Comparison of ENCODE assay signal across 16 cellular contexts in the genomic region with DNA sequence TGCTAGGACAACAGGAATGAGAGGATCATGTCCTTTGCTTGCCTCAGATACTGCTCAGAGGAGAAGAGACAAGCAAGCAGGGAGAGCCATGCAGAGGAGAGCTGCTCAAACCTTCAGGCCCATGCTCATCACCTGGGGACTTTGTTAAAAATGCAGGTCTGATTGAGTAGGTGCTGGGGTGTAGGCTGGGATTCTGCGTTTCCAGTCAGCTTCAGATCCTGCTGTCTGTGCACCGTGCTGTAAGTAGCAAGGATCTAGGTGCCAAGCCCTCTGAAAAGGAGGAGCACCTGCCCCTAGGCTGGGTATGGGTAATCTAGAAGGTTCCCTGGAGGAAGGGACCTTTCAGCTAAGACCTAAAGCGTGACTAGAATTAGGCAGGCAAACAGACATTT. TPM values are rescaled to one million over a fixed set of nuclear protein-coding genes. Genes with fewer than 3 reads are reported as not detected.
DNase-seq lines count a peak whose midpoint lies in the region; ATAC-seq and TF ChIP-seq lines count a peak whose summit lies in the region.
"Had no signal": no experiment of that assay in that cellular context is flagged by ENCODE, and none has a peak within 500 bp of the region (broad histone marks: within the 10 kb centered on the region; RNA-seq: fewer than 3 reads in every experiment).

No MANE protein-coding gene starts in this region.

- no peak overlapping the region for H2AK5ac ChIP-seq in trophoblast cell (ENCODE audit: low read length)

- H3K4me3 ChIP-seq in PC-9 (no peak overlapping the region), gastroesophageal sphincter (no peak overlapping the region), trophoblast cell (ENCODE audit: low read depth, low read length) (no peak overlapping the region), right atrium auricular region (no peak overlapping the region)
- H3K4me3 ChIP-seq: dorsolateral prefrontal cortex, spleen had no signal

- no TSS peak for BruUV-seq in PC-9 (replicated peaks; lab: Mats Ljungman, UMichigan)

- no peak overlapping the region for H2AFZ ChIP-seq in PC-9
- no peak overlapping the region for H2AFZ ChIP-seq in trophoblast cell (ENCODE audit: insufficient read depth, low read length, poor library complexity)

- H3K23ac ChIP-seq in trophoblast cell (ENCODE audit: low read length): no peak overlapping the region

- CTCF ChIA-PET in PC-9 (lab: Charles Lee): no interaction called here

- TF ChIP-seq CTCF in 22Rv1 (IDR thresholded peaks at IDR 0.05) (no peak), PC-9 (conservative IDR thresholded peaks at IDR 0.05) (no peak), gastroesophageal sphincter (IDR thresholded peaks at IDR 0.05) (no peak), right atrium auricular region (IDR thresholded peaks at IDR 0.05) (no peak)

- no peak overlapping the region for H3K18ac ChIP-seq in trophoblast cell (ENCODE audit: low read length)

- DNase-seq in PC-9 (no peak), trophoblast cell (peak in 1 of 2 donors; percentile 10), NCI-H1105 (lab: John Stamatoyannopoulos, UW) (no peak), CD1c-positive myeloid dendritic cell (ENCODE audit: extremely low spot score) (no peak), GOT3 (lab: John Stamatoyannopoulos, UW) (no peak), right atrium auricular region (ENCODE audit: low spot score) (no peak)
- DNase-seq: C1 segment of cervical spinal cord; DMS79; dorsolateral prefrontal cortex; NCI-H1694 treated with DMSO at 0.1 percent for 48 hours; NCI-H446; spleen; stimulated activated CD8-positive, alpha-beta memory T cell treated with anti-CD3 and anti-CD28 coated beads, Interleukin-4, amount 100 ng/mL, for 48 hours; WERI-Rb-1 had no signal

- H3K36me3 ChIP-seq in PC-9 (ENCODE audit: low read depth) (no peaks in the 10 kb centered on the region), gastroesophageal sphincter (no peaks in the 10 kb centered on the region), trophoblast cell (ENCODE audit: control insufficient read depth in 1 of 2, insufficient read depth in 2 of 2, low read length in 2 of 2) (peaks cover 0 to 3% of the 10 kb centered on the region in 2 experiments), right atrium auricular region (no peaks in the 10 kb centered on the region)
- H3K36me3 ChIP-seq: spleen, WERI-Rb-1 had no signal

- no peak overlapping the region for H2BK12ac ChIP-seq in trophoblast cell (ENCODE audit: low read length)

- H4K8ac ChIP-seq in trophoblast cell (ENCODE audit: low read depth, low read length): no peak overlapping the region

- H3K14ac ChIP-seq in trophoblast cell (ENCODE audit: low read length): no peak overlapping the region

- H2BK5ac ChIP-seq in trophoblast cell (ENCODE audit: low read depth, low read length, poor library complexity): no peak overlapping the region

- WGBS in gastroesophageal sphincter (ENCODE audit: low coverage in 1 of 2), 2 donors: 66 to 100% methylated on average over 1 to 2 of the region's 3 CpGs
- no CpG with 5 or more reads among the region's 3 CpGs for WGBS in trophoblast cell (ENCODE audit: extremely low coverage, insufficient coverage, insufficient read length)

- H3K79me2 ChIP-seq in PC-9 (ENCODE audit: low read depth) (peaks cover 100% of the 10 kb centered on the region), trophoblast cell (ENCODE audit: control insufficient read depth, insufficient read depth, low read length, poor library complexity) (peaks cover 34% of the 10 kb centered on the region)

- H3K9me3 ChIP-seq in PC-9 (ENCODE audit: insufficient read depth, low read depth): no peaks in the 10 kb centered on the region
- no peaks in the 10 kb centered on the region for H3K9me3 ChIP-seq in gastroesophageal sphincter
- H3K9me3 ChIP-seq in trophoblast cell (ENCODE audit: insufficient read depth, low read depth, low read length): no peaks in the 10 kb centered on the region
- no peaks in the 10 kb centered on the region for H3K9me3 ChIP-seq in right atrium auricular region
- H3K9me3 ChIP-seq: spleen had no signal

- no peak for TF ChIP-seq POLR2A in gastroesophageal sphincter (IDR thresholded peaks at IDR 0.05)

- H2BK120ac ChIP-seq in trophoblast cell (ENCODE audit: insufficient read depth, low read length, poor library complexity): no peak overlapping the region

- H3K27me3 ChIP-seq in PC-9 (ENCODE audit: insufficient read depth, low read depth) (no peaks in the 10 kb centered on the region), gastroesophageal sphincter (no peaks in the 10 kb centered on the region), trophoblast cell (ENCODE audit: insufficient read depth, low read length) (no peaks in the 10 kb centered on the region), right atrium auricular region (no peaks in the 10 kb centered on the region)
- H3K27me3 ChIP-seq: dorsolateral prefrontal cortex, spleen had no signal

- peaks cover 82% of the 10 kb centered on the region for H3K4me1 ChIP-seq in PC-9 (replicated peaks; ENCODE audit: insufficient read depth)
- peaks cover 12 to 100% (median 50%) of the 10 kb centered on the region in 3 donors for H3K4me1 ChIP-seq in gastroesophageal sphincter
- peaks cover 33 to 43% of the 10 kb centered on the region in 2 experiments for H3K4me1 ChIP-seq in trophoblast cell (ENCODE audit: control insufficient read depth in 1 of 2, insufficient read depth in 2 of 2, low read length in 2 of 2)
- peaks cover 0 to 48% of the 10 kb centered on the region in 2 donors for H3K4me1 ChIP-seq in right atrium auricular region

- peaks cover 11% of the 10 kb centered on the region for H3K79me1 ChIP-seq in trophoblast cell (ENCODE audit: low read length)

- no peaks in the 10 kb centered on the region for H3K9me2 ChIP-seq in PC-9 (ENCODE audit: insufficient read depth)

- no peak for TF ChIP-seq EP300 in gastroesophageal sphincter (IDR thresholded peaks at IDR 0.05)

- H3K4ac ChIP-seq in trophoblast cell (ENCODE audit: low read depth, low read length): peak overlapping the region; percentile 71

- no peak for ATAC-seq in gastroesophageal sphincter

- H4K91ac ChIP-seq in trophoblast cell (ENCODE audit: low read depth, low read length): no peak overlapping the region

- no peak overlapping the region for H3K9ac ChIP-seq in trophoblast cell (ENCODE audit: low read length)

- H3K27ac ChIP-seq in 22Rv1 (peak overlapping the region; percentile 25; the same call in 1 of the 2 replicates), PC-9 (no peak overlapping the region), gastroesophageal sphincter (peak overlapping the region; percentile 8 to 87 (median 86)), trophoblast cell (ENCODE audit: low read depth, low read length) (no peak overlapping the region), right atrium auricular region (no peak overlapping the region)
- H3K27ac ChIP-seq: dorsolateral prefrontal cortex, spleen, WERI-Rb-1 had no signal

- intact Hi-C loops in PC-9 (cut with micrococcal nuclease; ENCODE audit: unreplicated experiment): no loop called here

- POLR2A ChIA-PET in PC-9 (lab: Charles Lee; ENCODE audit: unreplicated experiment): interaction anchor here (0.5 kb wide), 1 partner anchor 30 kb away, joined by 7 read pairs; no protein-coding TSS in a partner anchor

- peaks cover 23% of the 10 kb centered on the region; the same call in 1 of the 2 replicates for H3F3A ChIP-seq in PC-9 (ENCODE audit: insufficient read depth, low read depth)

- peak overlapping the region; percentile 34; the same call in 1 of the 2 replicates for H3K4me2 ChIP-seq in PC-9
- no peak overlapping the region for H3K4me2 ChIP-seq in trophoblast cell (ENCODE audit: low read length)

- H4K12ac ChIP-seq in trophoblast cell (ENCODE audit: low read depth, low read length): no peak overlapping the region

- peaks cover 76% of the 10 kb centered on the region for H4K20me1 ChIP-seq in PC-9 (ENCODE audit: insufficient read depth)

RNA-seq across cellular contexts. Expression of a gene that starts 7.3 kb away (rescaled TPM):
- total RNA-seq in PC-9 (2021) (349 and 361 TPM in 2 replicates), gastroesophageal sphincter (100 to 1,000 TPM in 1 of 4 donors, 10 to 100 TPM in 3; 60.2 to 138 (median 96.2) TPM), right atrium auricular region (10 to 100 TPM; 37.6 to 59.6 TPM)
- 139 and 141 TPM in 2 replicates for polyA plus RNA-seq in trophoblast cell (2013)

Comparison
In these comparisons a context has a peak if more than half of its experiments do, and no peak if none do; other contexts are left out.
1. H3K27ac ChIP-seq: peak in 22Rv1 (single experiment) and gastroesophageal sphincter (4 of 4); none in PC-9 (single experiment), trophoblast cell (single experiment) and right atrium auricular region (0 of 2).